Comparison of ENCODE assay signal across 8 cellular contexts in the genomic region with DNA sequence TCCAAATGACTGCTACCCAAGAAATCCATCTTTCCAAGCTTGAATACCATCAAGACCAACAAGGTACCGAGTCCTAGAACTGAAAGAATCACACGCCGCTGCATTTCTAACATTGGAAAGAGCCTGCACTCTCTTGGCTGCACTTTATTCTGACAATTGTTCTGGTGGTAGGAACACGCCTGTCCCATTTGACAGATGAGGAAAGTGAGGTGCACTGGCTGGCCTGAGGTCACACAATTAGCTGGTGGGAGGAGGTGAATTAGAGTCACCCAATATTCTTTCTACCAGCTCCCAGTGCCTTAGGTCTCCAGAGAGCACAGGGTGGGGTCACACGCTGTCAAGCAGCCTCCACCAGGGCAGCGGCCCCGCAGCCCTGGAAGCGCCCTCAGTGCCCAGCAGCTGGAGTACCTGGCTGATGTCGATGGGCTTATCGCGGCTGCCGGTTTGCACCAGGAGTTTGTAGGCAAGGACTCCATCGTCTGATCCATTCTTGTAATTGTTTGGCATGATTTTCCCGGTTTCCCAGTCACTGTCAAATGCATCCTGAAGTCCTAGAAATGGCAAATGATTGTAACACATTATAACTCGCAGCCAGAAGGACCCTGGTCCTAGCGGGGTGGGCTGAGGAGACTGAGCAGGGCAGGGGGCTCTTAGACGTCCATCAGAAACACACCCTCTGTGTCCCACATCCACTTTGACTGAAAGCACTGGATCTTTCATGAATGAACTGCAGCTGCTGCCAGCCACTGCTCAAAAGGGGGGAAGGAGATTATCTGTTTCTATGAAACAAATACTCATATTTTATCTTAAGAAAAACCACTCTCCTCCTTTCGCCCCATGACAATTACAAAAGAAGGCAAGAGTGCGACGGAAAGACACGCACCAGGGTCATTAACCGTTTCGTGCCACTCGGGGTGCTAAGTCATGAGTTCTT. TPM values are rescaled to one million over a fixed set of nuclear protein-coding genes. Genes with fewer than 3 reads are reported as not detected.
DNase-seq lines count a peak whose midpoint lies in the region; ATAC-seq and TF ChIP-seq lines count a peak whose summit lies in the region.

No MANE protein-coding gene starts in this region.

- H3K9me3 Mint-ChIP-seq in GM23338, result no peaks in the 10 kb centered on the region
- H3K9me3 Mint-ChIP-seq in activated naive CD8-positive, alpha-beta T cell treated with anti-CD3 and anti-CD28 coated beads, Interleukin-2, amount 10 ng/mL, durations not matched to agents 7 days and 5 days, result no peaks in the 10 kb centered on the region
- no peaks in the 10 kb centered on the region for H3K9me3 Mint-ChIP-seq in mesothelial cell of epicardium

- peaks cover 6% of the 10 kb centered on the region for H3K27me3 Mint-ChIP-seq in GM23338 (ENCODE audit: insufficient read depth, low read depth, poor library complexity)
- peaks cover 10% of the 10 kb centered on the region for H3K27me3 Mint-ChIP-seq in activated naive CD8-positive, alpha-beta T cell treated with anti-CD3 and anti-CD28 coated beads, Interleukin-2, amount 10 ng/mL, durations not matched to agents 7 days and 5 days
- H3K27me3 Mint-ChIP-seq in mesothelial cell of epicardium (ENCODE audit: low read depth), result peaks cover 19% of the 10 kb centered on the region

- H3K4me1 Mint-ChIP-seq in GM23338 (peaks cover 32% of the 10 kb centered on the region), mesothelial cell of epicardium (peaks cover 55% of the 10 kb centered on the region)
- H3K4me1 Mint-ChIP-seq in activated naive CD8-positive, alpha-beta T cell treated with anti-CD3 and anti-CD28 coated beads, Interleukin-2, amount 10 ng/mL, durations not matched to agents 7 days and 5 days, result peaks cover 36% of the 10 kb centered on the region

- no peaks in the 10 kb centered on the region for H3F3A ChIP-seq in GM23338 (replicated peaks; ENCODE audit: low read depth)

- POLR2A ChIA-PET in A673 (lab: Charles Lee; ENCODE audit: low non-redundant PET), result no interaction called here
- POLR2A ChIA-PET in activated naive CD8-positive, alpha-beta T cell treated with anti-CD3 and anti-CD28 coated beads, Interleukin-2, amount 10 ng/mL, durations not matched to agents 7 days and 5 days (lab: Charles Lee), result interaction anchor here (1.0 to 1.9 kb wide), 6 partner anchors 19 to 50 kb away, joined by 3 to 13 read pairs (median 6); no protein-coding TSS in a partner anchor

- H3K36me3 ChIP-seq in A673 (ENCODE audit: insufficient read depth, low read length, poor library complexity, severe bottlenecking) (peaks cover 72% of the 10 kb centered on the region), GM23338 (ENCODE audit: insufficient read depth) (peaks cover 56% of the 10 kb centered on the region)

- 0 out of 2 replicates have a peak overlapping the region, but pooled peaks have one; percentile 35 for H3K4me2 ChIP-seq in GM23338

- H3K4me1 ChIP-seq in A673 (ENCODE audit: insufficient read depth, low read length, poor library complexity, severe bottlenecking) (peaks cover 27% of the 10 kb centered on the region), GM23338 (ENCODE audit: insufficient read depth) (peaks cover 14% of the 10 kb centered on the region)

- no TSS peak for BruUV-seq in A673 (replicated peaks; lab: Mats Ljungman, UMichigan)

- H3K79me2 ChIP-seq in GM23338 (replicated peaks; ENCODE audit: insufficient read depth), result 0 out of 2 replicates have a peak, but pooled peaks cover 12% of the 10 kb centered on the region

- H2AFZ ChIP-seq in GM23338, result no peak overlapping the region

- H3K4me3 ChIP-seq in A673 (ENCODE audit: low read depth, low read length, poor library complexity, severe bottlenecking), result no peak overlapping the region
- H3K4me3 ChIP-seq in GM23338, result no peak overlapping the region

- H3K27ac ChIP-seq in A673 (ENCODE audit: low read depth, low read length, poor library complexity, severe bottlenecking) (peak overlapping the region; percentile 79), GM23338 (ENCODE audit: low read depth) (no peak overlapping the region)

- H3K27me3 ChIP-seq in A673 (replicated peaks; ENCODE audit: insufficient read depth, low read depth, low read length, poor library complexity) (no peaks in the 10 kb centered on the region), GM23338 (ENCODE audit: insufficient read depth) (no peaks in the 10 kb centered on the region)

- CTCF ChIA-PET in A673 (lab: Charles Lee), result no interaction called here

- TF ChIP-seq CTCF in A673 (conservative IDR thresholded peaks at IDR 0.05; ENCODE audit: low read depth, low read length), result no peak
- no peak for TF ChIP-seq CTCF in GM23338 (conservative IDR thresholded peaks at IDR 0.05; ENCODE audit: low read depth in 2 of 2)
- TF ChIP-seq CTCF in mesothelial cell of epicardium (IDR thresholded peaks at IDR 0.05; ENCODE audit: unreplicated experiment), result no peak

- intact Hi-C loops in A673 (cut with micrococcal nuclease; ENCODE audit: unreplicated experiment), result no loop called here

- H3K9me2 ChIP-seq in GM23338 (ENCODE audit: insufficient read depth), result no peaks in the 10 kb centered on the region

- no peak for DNase-seq in A673 (ENCODE audit: low spot score)
- no peak for DNase-seq in GM23338 (ENCODE audit: low spot score)
- DNase-seq in activated naive CD8-positive, alpha-beta T cell treated with anti-CD3 and anti-CD28 coated beads, Interleukin-2, amount 10 ng/mL, durations not matched to agents 7 days and 5 days, result no peak
- DNase-seq in mesothelial cell of epicardium (ENCODE audit: low spot score in 2 of 2, unreplicated experiment in 2 of 2), result no peak
- DNase-seq in SW480 (ENCODE audit: low spot score), result no peak
- DNase-seq in COR-L47 (lab: John Stamatoyannopoulos, UW), result no peak
- DNase-seq in NCI-H146 (lab: John Stamatoyannopoulos, UW), result no peak

- H3K4me3 Mint-ChIP-seq in GM23338 (peak overlapping the region; percentile 63; the same call in 1 of the 3 replicates), mesothelial cell of epicardium (peak overlapping the region; percentile 62)
- peak overlapping the region; percentile 81 for H3K4me3 Mint-ChIP-seq in activated naive CD8-positive, alpha-beta T cell treated with anti-CD3 and anti-CD28 coated beads, Interleukin-2, amount 10 ng/mL, durations not matched to agents 7 days and 5 days

- H3K9me3 ChIP-seq in A673 (ENCODE audit: low read depth, low read length, poor library complexity, severe bottlenecking), result no peaks in the 10 kb centered on the region

- H4K20me1 ChIP-seq in GM23338 (replicated peaks; ENCODE audit: insufficient read depth), result no peaks in the 10 kb centered on the region; the same call in none of the 2 replicates

- H3K36me3 Mint-ChIP-seq in GM23338 (ENCODE audit: low read depth) (peaks cover 36% of the 10 kb centered on the region), mesothelial cell of epicardium (peaks cover 35% of the 10 kb centered on the region)
- peaks cover 24% of the 10 kb centered on the region for H3K36me3 Mint-ChIP-seq in activated naive CD8-positive, alpha-beta T cell treated with anti-CD3 and anti-CD28 coated beads, Interleukin-2, amount 10 ng/mL, durations not matched to agents 7 days and 5 days

- ATAC-seq in GM23338 (no peak), HG02642 (IDR thresholded peaks at IDR 0.05; ENCODE audit: poor library complexity, unreplicated experiment) (no peak)
- ATAC-seq in activated naive CD8-positive, alpha-beta T cell treated with anti-CD3 and anti-CD28 coated beads, Interleukin-2, amount 10 ng/mL, durations not matched to agents 7 days and 5 days (ENCODE audit: low read depth), result no peak

- H3K27ac Mint-ChIP-seq in GM23338, result peak overlapping the region; percentile 56; the same call in 1 of the 2 replicates
- H3K27ac Mint-ChIP-seq in activated naive CD8-positive, alpha-beta T cell treated with anti-CD3 and anti-CD28 coated beads, Interleukin-2, amount 10 ng/mL, durations not matched to agents 7 days and 5 days, result peak overlapping the region; percentile 83
- H3K27ac Mint-ChIP-seq in mesothelial cell of epicardium, result peak overlapping the region; percentile 78

TF ChIP-seq in GM23338, 12 proteins besides CTCF, POLR2A, EP300 and RAD21:
- TF ChIP-seq ETS1 (IDR thresholded peaks at IDR 0.05) (no peak), STAT1 (IDR thresholded peaks at IDR 0.05; ENCODE audit: unreplicated experiment) (no peak), ZNF331 (CRISPR knock-in tag; IDR thresholded peaks at IDR 0.05; ENCODE audit: low read depth) (no peak), EZH2phosphoT487 (IDR thresholded peaks at IDR 0.05; ENCODE audit: unreplicated experiment) (no peak), NANOG (IDR thresholded peaks at IDR 0.05; ENCODE audit: borderline replicate concordance) (no peak)

RNA-seq across cellular contexts. Expression of gene PTCH1, which starts 55.1 kb away (rescaled TPM):
- total RNA-seq in A673 (2021) (32.6 and 36.5 TPM in 2 replicates), mesothelial cell of epicardium (29.9 to 36.3 TPM (median 36.1 TPM) in 3 replicates)
- total RNA-seq in GM23338 (2014; rRNA removed; shearing (Covaris generic)), result 34.1 and 36.9 TPM in 2 replicates
- polyA plus RNA-seq in GM23338 (2016; fragmentation: Nextera tagmentation; extraction: Ambion mirVana), result 19.7 and 21.4 TPM in 2 replicates
- 10 to 100 TPM; 19.4 to 21.9 TPM for total RNA-seq in activated naive CD8-positive, alpha-beta T cell treated with anti-CD3 and anti-CD28 coated beads, Interleukin-2, amount 10 ng/mL, durations not matched to agents 7 days and 5 days
